19 cellular contexts compared by ENCODE assay signal in genomic region chr19:10203686-10204085, GRCh38. TPM values are rescaled to one million over a fixed set of nuclear protein-coding genes. Genes with fewer than 3 reads are reported as not detected.
A peak's percentile ranks its signal among the peaks of the same experiment; 100 is the strongest.
DNase-seq lines count a peak whose midpoint lies in the region; ATAC-seq, FAIRE-seq and TF ChIP-seq lines count a peak whose summit lies in the region.
"Had no signal": no experiment of that assay in that cellular context is flagged by ENCODE, and none has a peak within 500 bp of the region (broad histone marks: within the 10 kb centered on the region; RNA-seq: fewer than 3 reads in every experiment).

No MANE protein-coding gene starts in this region.

- no peak overlapping the region for H3K4me3 Mint-ChIP-seq in WTC11
- H3K4me3 Mint-ChIP-seq: CD4-positive, alpha-beta T cell; HFFc6; IgD-negative memory B cell had no signal

- H2BK20ac ChIP-seq in H1 (ENCODE audit: low read length), result no peak overlapping the region

- CTCF ChIA-PET in WTC11 (lab: Charles Lee), result interaction anchor here (1.5 kb wide), 1 partner anchor 16 kb away, joined by 3 read pairs; no protein-coding TSS in a partner anchor
- CTCF ChIA-PET in H1 (lab: Charles Lee; ENCODE audit: partially characterized antibody), result interaction anchor here (2.3 to 7.9 kb wide), 2 partner anchors 24 to 46 kb away, joined by 9 to 59 read pairs; no protein-coding TSS in a partner anchor

- FAIRE-seq in H1 (lab: Jason Lieb, UNC), result no peak
- FAIRE-seq: A549, H54, HTR-8/SVneo had no signal

- H4K5ac ChIP-seq in H1 (ENCODE audit: insufficient read length, low read depth, low read length), result no peak overlapping the region

- H4K91ac ChIP-seq in H1 (replicated peaks; ENCODE audit: insufficient read length, low read length), result no peak overlapping the region

- H3K56ac ChIP-seq in H1 (replicated peaks; ENCODE audit: insufficient read length, low read depth, low read length), result no peak overlapping the region

- H3K4ac ChIP-seq in H1 (replicated peaks; ENCODE audit: insufficient read length, low read depth, low read length), result no peak overlapping the region

- no peak overlapping the region for H3K18ac ChIP-seq in H1 (ENCODE audit: extremely low read depth, low read length)

- no peak overlapping the region for H2BK5ac ChIP-seq in H1 (ENCODE audit: low read depth, low read length)

- no peaks in the 10 kb centered on the region; the same call in 1 of the 2 replicates for H3K79me1 ChIP-seq in H1 (ENCODE audit: low read depth, low read length)

- peak overlapping the region; percentile 75; the same call in 1 of the 2 replicates for H3K27ac ChIP-seq in MM.1S (ENCODE audit: low read length)
- no peak overlapping the region for H3K27ac ChIP-seq in H1 (ENCODE audit: low read depth, low read length)
- H3K27ac ChIP-seq: 22Rv1, A549, C4-2B had no signal

- H2BK12ac ChIP-seq in H1 (ENCODE audit: low read depth, low read length), result 0 out of 2 replicates have a peak overlapping the region, but pooled peaks have one; percentile 9

- peaks cover 15% of the 10 kb centered on the region for H3K4me1 Mint-ChIP-seq in WTC11

- H3K9me2 ChIP-seq in MM.1S (replicated peaks; ENCODE audit: insufficient read depth, low read length), result no peaks in the 10 kb centered on the region

- H3K23ac ChIP-seq in H1 (ENCODE audit: insufficient read length), result no peak overlapping the region

- no peak for TF ChIP-seq EP300 in H1 (IDR thresholded peaks at IDR 0.05; ENCODE audit: borderline replicate concordance in 1 of 2, low read depth in 2 of 2, low read length in 2 of 2)

- no peak overlapping the region for H3K14ac ChIP-seq in H1 (ENCODE audit: insufficient read length)

- H3K9me3 ChIP-seq in MM.1S (replicated peaks; ENCODE audit: insufficient read depth, low read length) (no peaks in the 10 kb centered on the region), H1 (ENCODE audit: insufficient read depth in 2 of 2, low read depth in 1 of 2, low read length in 1 of 2) (peaks cover 0 to 5% of the 10 kb centered on the region in 2 experiments; a peak in 1 of 4 replicates)
- H3K9me3 ChIP-seq: A549 had no signal

- H3K36me3 ChIP-seq in MM.1S (replicated peaks; ENCODE audit: insufficient read depth, low read length) (no peaks in the 10 kb centered on the region), H1 (ENCODE audit: control insufficient read depth in 2 of 4, insufficient read depth in 4 of 4, low read length in 3 of 4) (no peaks in the 10 kb centered on the region)

- H3K9ac ChIP-seq in MM.1S (ENCODE audit: low read length) (no peak overlapping the region), H1 (replicated peaks in 1 of 4; ENCODE audit: extremely low read depth in 1 of 4, low read depth in 3 of 4, low read length in 3 of 4) (no peak overlapping the region)

- TF ChIP-seq POLR2A in H1 (IDR thresholded peaks at IDR 0.05; ENCODE audit: control extremely low read depth in 1 of 2, low read depth in 2 of 2, low read length in 2 of 2), result no peak

- no peak overlapping the region for H3K4me3 ChIP-seq in MM.1S (ENCODE audit: low read length)
- H3K4me3 ChIP-seq in H1 (ENCODE audit: extremely low read depth in 1 of 4, insufficient read depth in 2 of 4, low read depth in 3 of 4, low read length in 4 of 4), result no peak overlapping the region
- H3K4me3 ChIP-seq in foreskin fibroblast (ENCODE audit: low read depth in 1 of 2, low read length in 2 of 2), result no peak overlapping the region
- H3K4me3 ChIP-seq: A549 had no signal

- H3K4me1 ChIP-seq in MM.1S (ENCODE audit: low read length) (peaks cover 19% of the 10 kb centered on the region), H1 (replicated peaks in 1 of 4; ENCODE audit: control insufficient read depth in 3 of 4, insufficient read depth in 4 of 4, low read length in 3 of 4) (peaks cover 0 to 3% (median 0%) of the 10 kb centered on the region in 4 experiments; a peak in 1 of 7 replicates)
- H3K4me1 ChIP-seq: A549 had no signal

- H4K8ac ChIP-seq in H1 (ENCODE audit: extremely low read depth, insufficient read depth, low read length), result no peak overlapping the region

- no peak overlapping the region for H2AK5ac ChIP-seq in H1 (ENCODE audit: low read depth, low read length)

- H2BK120ac ChIP-seq in H1 (replicated peaks; ENCODE audit: low read depth, low read length), result no peak overlapping the region

- H3K23me2 ChIP-seq in H1 (ENCODE audit: low read depth, low read length), result no peaks in the 10 kb centered on the region

- H3K79me2 ChIP-seq in MM.1S (ENCODE audit: low read length) (no peaks in the 10 kb centered on the region), H1 (ENCODE audit: control insufficient read depth in 1 of 2, insufficient read depth in 2 of 2, low read length in 2 of 2) (no peaks in the 10 kb centered on the region)

- peak overlapping the region; percentile 80 for H3K27ac Mint-ChIP-seq in WTC11
- H3K27ac Mint-ChIP-seq: CD4-positive, alpha-beta T cell; HFFc6 had no signal

- H3K4me2 ChIP-seq in MM.1S (ENCODE audit: low read depth, low read length) (no peak overlapping the region), H1 (ENCODE audit: insufficient read depth in 1 of 2, low read depth in 2 of 2, low read length in 2 of 2) (no peak overlapping the region)
- H3K4me2 ChIP-seq: A549 had no signal

- no peak overlapping the region for H2BK15ac ChIP-seq in H1 (ENCODE audit: low read length)

- H3K27me3 Mint-ChIP-seq in WTC11 (ENCODE audit: low read depth), result peaks cover 4% of the 10 kb centered on the region
- H3K27me3 Mint-ChIP-seq: CD4-positive, alpha-beta T cell; IgD-negative memory B cell had no signal

- peaks cover 16% of the 10 kb centered on the region for H3K9me3 Mint-ChIP-seq in WTC11
- H3K9me3 Mint-ChIP-seq: HFFc6 had no signal

- 92% methylated on average over 3 of the region's 3 CpGs; no CpG with 5 or more reads in 1 of the 2 experiments for WGBS in H1 (ENCODE audit: extremely low coverage in 1 of 2, insufficient coverage in 1 of 2, insufficient read length in 1 of 2, insufficient replicate concordance in 2 of 2, low coverage in 1 of 2, low lambda C conversion rate in 2 of 2, missing lambda C conversion rate in 1 of 2), 2 experiments

- TF ChIP-seq RAD21 in H1 (IDR thresholded peaks at IDR 0.05 in 1 of 2, conservative IDR thresholded peaks at IDR 0.05 in 1 of 2; ENCODE audit: low read depth in 2 of 2, low read length in 2 of 2), result no peak

- H4K20me1 ChIP-seq in MM.1S (ENCODE audit: insufficient read depth, low read length), result no peaks in the 10 kb centered on the region
- H4K20me1 ChIP-seq in H1 (replicated peaks in 1 of 2; ENCODE audit: control insufficient read depth in 1 of 2, insufficient read depth in 2 of 2, low read length in 2 of 2), result no peaks in the 10 kb centered on the region

- no peak for ATAC-seq in WTC11
- ATAC-seq in HG03469 (IDR thresholded peaks at IDR 0.05; ENCODE audit: unreplicated experiment), result no peak
- ATAC-seq: A549 had no signal

- peaks cover 17% of the 10 kb centered on the region for H3F3A ChIP-seq in MM.1S (ENCODE audit: insufficient read depth, low read length)

- H3K27me3 ChIP-seq in MM.1S (replicated peaks; ENCODE audit: insufficient read depth, low read length), result no peaks in the 10 kb centered on the region
- H3K27me3 ChIP-seq in H1 (replicated peaks in 1 of 4; ENCODE audit: control insufficient read depth in 3 of 4, extremely low read depth in 1 of 4, insufficient read depth in 3 of 4, low read length in 3 of 4), result no peaks in the 10 kb centered on the region

- no peaks in the 10 kb centered on the region; the same call in 1 of the 2 replicates for H3K36me3 Mint-ChIP-seq in WTC11
- H3K36me3 Mint-ChIP-seq: IgD-negative memory B cell had no signal

- H2AFZ ChIP-seq in MM.1S (ENCODE audit: low read length) (no peak overlapping the region), H1 (ENCODE audit: low read length) (no peak overlapping the region)

- no peak for TF ChIP-seq CTCF in MM.1S (IDR thresholded peaks at IDR 0.05; ENCODE audit: low read length)
- no peak for TF ChIP-seq CTCF in WTC11 (IDR thresholded peaks at IDR 0.05)
- TF ChIP-seq CTCF in H1 (IDR thresholded peaks at IDR 0.05; ENCODE audit: control extremely low read depth in 1 of 3, insufficient read depth in 1 of 3, low read depth in 1 of 3, low read length in 3 of 3), result no peak
- no peak for TF ChIP-seq CTCF in foreskin fibroblast (IDR thresholded peaks at IDR 0.05; ENCODE audit: low read depth, low read length)

- POLR2A ChIA-PET in WTC11 (lab: Charles Lee), result no interaction called here
- POLR2A ChIA-PET in H1 (lab: Charles Lee; ENCODE audit: partially characterized antibody), result interaction anchor here (1.1 kb wide), 1 partner anchor 21 kb away, joined by 3 read pairs; no protein-coding TSS in a partner anchor

- peak; percentile 13 for DNase-seq in DMS53 (lab: John Stamatoyannopoulos, UW)
- no peak for DNase-seq in DMS53 treated with DMSO at 0.1 percent for 48 hours (lab: John Stamatoyannopoulos, UW; ENCODE audit: unreplicated experiment)
- peak; percentile 17 for DNase-seq in MM.1S
- DNase-seq in WTC11 (ENCODE audit: low spot score), result no peak
- no peak for DNase-seq in H1 (ENCODE audit: low read depth in 1 of 2, low spot score in 2 of 2)
- DNase-seq in stimulated activated CD4-positive, alpha-beta T cell treated with anti-CD3 and anti-CD28 coated beads, Interleukin-4, amount 100 ng/mL, for 1 hour, result no peak
- DNase-seq in foreskin fibroblast, result no peak
- DNase-seq: AML-193; CD4-positive, alpha-beta T cell; GF-D8; HFFc6; KG1 had no signal

RNA-seq across cellular contexts. Expression of gene DNMT1, which starts 8.9 kb away (rescaled TPM):
- 174 to 210 TPM (median 191 TPM) in 3 replicates for total RNA-seq in WTC11 (2021)
- total RNA-seq in H1 (2021; fragmentation: NEBNext Ultra II Directional; extraction: Animal tissue kit (Norgen Biotek cat#: 25700)), result 208 and 210 TPM in 2 replicates
- 101 and 121 TPM in 2 replicates for polyA plus RNA-seq in H1 (2011; rRNA removed)
- polyA plus RNA-seq in H1 (2011; cell fraction: cytosol; rRNA removed), result 79.7 TPM
- polyA plus RNA-seq in H1 (2011; cell fraction: nucleus; rRNA removed), result 295 TPM
- polyA plus RNA-seq in H1 (2012, experiment 1 of 2), result 179 to 246 TPM (median 190 TPM) in 4 replicates
- polyA plus RNA-seq in H1 (2012, experiment 2 of 2), result 57.7 TPM
- polyA plus RNA-seq in H1 (2013, experiment 1 of 2), result 165 TPM
- polyA plus RNA-seq in H1 (2013, experiment 2 of 2), result 148 TPM
- 129 and 138 TPM in 2 replicates for polyA minus RNA-seq in H1 (2011; rRNA and poly(A)+ RNA removed)
- 111 TPM for polyA minus RNA-seq in H1 (2011; cell fraction: cytosol; rRNA and poly(A)+ RNA removed)
- 124 TPM for polyA minus RNA-seq in H1 (2011; cell fraction: nucleus; rRNA and poly(A)+ RNA removed)

RNA-seq across cellular contexts. Expression of gene S1PR2, which starts 27.4 kb away (rescaled TPM):
- total RNA-seq in WTC11 (2021), result 12.9 to 13.6 TPM (median 13.2 TPM) in 3 replicates
- total RNA-seq in H1 (2021; fragmentation: NEBNext Ultra II Directional; extraction: Animal tissue kit (Norgen Biotek cat#: 25700)), result 18.7 and 19.4 TPM in 2 replicates
- 16.2 and 17.5 TPM in 2 replicates for polyA plus RNA-seq in H1 (2011; rRNA removed)
- polyA plus RNA-seq in H1 (2011; cell fraction: cytosol; rRNA removed), result 10.4 TPM
- polyA plus RNA-seq in H1 (2011; cell fraction: nucleus; rRNA removed), result 8.7 TPM
- 7.0 to 10.5 TPM (median 9.3 TPM) in 4 replicates for polyA plus RNA-seq in H1 (2012, experiment 1 of 2)
- 7.1 TPM for polyA plus RNA-seq in H1 (2012, experiment 2 of 2)
- polyA plus RNA-seq in H1 (2013, experiment 1 of 2), result 12.6 TPM
- polyA plus RNA-seq in H1 (2013, experiment 2 of 2), result 15.2 TPM
- 32.0 and 38.5 TPM in 2 replicates for polyA minus RNA-seq in H1 (2011; rRNA and poly(A)+ RNA removed)
- 22.8 TPM for polyA minus RNA-seq in H1 (2011; cell fraction: cytosol; rRNA and poly(A)+ RNA removed)
- polyA minus RNA-seq in H1 (2011; cell fraction: nucleus; rRNA and poly(A)+ RNA removed), result 10.4 TPM

RNA-seq across cellular contexts. Expression of gene MRPL4, which starts 48.3 kb away (rescaled TPM):
- total RNA-seq in WTC11 (2021), result 109 to 112 TPM (median 110 TPM) in 3 replicates
- total RNA-seq in H1 (2021; fragmentation: NEBNext Ultra II Directional; extraction: Animal tissue kit (Norgen Biotek cat#: 25700)), result 82.3 and 90.7 TPM in 2 replicates
- polyA plus RNA-seq in H1 (2011; rRNA removed), result 187 and 282 TPM in 2 replicates
- polyA plus RNA-seq in H1 (2011; cell fraction: cytosol; rRNA removed), result 114 TPM
- 147 TPM for polyA plus RNA-seq in H1 (2011; cell fraction: nucleus; rRNA removed)
- 52.4 to 94.1 TPM (median 90.4 TPM) in 4 replicates for polyA plus RNA-seq in H1 (2012, experiment 1 of 2)
- 93.0 TPM for polyA plus RNA-seq in H1 (2012, experiment 2 of 2)
- 71.0 TPM for polyA plus RNA-seq in H1 (2013, experiment 1 of 2)
- polyA plus RNA-seq in H1 (2013, experiment 2 of 2), result 66.3 TPM
- 18.3 and 19.8 TPM in 2 replicates for polyA minus RNA-seq in H1 (2011; rRNA and poly(A)+ RNA removed)
- 38.4 TPM for polyA minus RNA-seq in H1 (2011; cell fraction: cytosol; rRNA and poly(A)+ RNA removed)
- 34.5 TPM for polyA minus RNA-seq in H1 (2011; cell fraction: nucleus; rRNA and poly(A)+ RNA removed)

Comparison
In these comparisons a context has a peak if more than half of its experiments do, and no peak if none do; other contexts are left out.
1. DNase-seq: peak in DMS53 (single experiment) and MM.1S (single experiment); none in DMS53 treated with DMSO at 0.1 percent for 48 hours (single experiment), WTC11 (single experiment), H1 (0 of 2), stimulated activated CD4-positive, alpha-beta T cell treated with anti-CD3 and anti-CD28 coated beads, Interleukin-4, amount 100 ng/mL, for 1 hour (single experiment) and foreskin fibroblast (0 of 2).